Comparison of ENCODE assay signal across 8 cellular contexts in the genomic region with DNA sequence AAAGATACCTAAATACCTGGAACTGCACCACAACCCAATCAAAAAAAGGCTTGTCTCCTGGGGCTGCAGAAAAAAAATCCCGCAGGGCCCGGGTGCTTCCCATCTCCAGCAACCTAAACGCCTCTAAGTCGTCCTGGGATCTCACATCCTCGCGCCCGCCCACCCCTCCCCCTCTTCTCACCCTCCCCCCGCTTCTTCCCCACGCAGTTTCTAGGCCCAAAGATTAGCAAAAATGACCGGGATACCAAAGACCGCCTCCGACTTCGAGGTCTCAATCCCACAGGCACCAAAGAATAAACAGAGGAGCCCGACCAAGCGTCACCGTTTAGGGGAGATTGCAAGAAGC. TPM values are rescaled to one million over a fixed set of nuclear protein-coding genes. Genes with fewer than 3 reads are reported as not detected.
DNase-seq lines count a peak whose midpoint lies in the region; ATAC-seq and TF ChIP-seq lines count a peak whose summit lies in the region.

No MANE protein-coding gene starts in this region.

- H3K27me3 ChIP-seq in PC-3 (ENCODE audit: low read length) (no peaks in the 10 kb centered on the region), ectodermal cell (ENCODE audit: control insufficient read depth, insufficient read depth, low read length, poor library complexity, severe bottlenecking) (no peaks in the 10 kb centered on the region), mesendoderm (ENCODE audit: insufficient read depth, low read length, poor library complexity) (no peaks in the 10 kb centered on the region), vagina (no peaks in the 10 kb centered on the region)

- H2AFZ ChIP-seq in PC-3 (ENCODE audit: low read length), result no peak overlapping the region

- H3K27me3 Mint-ChIP-seq in activated naive CD4-positive, alpha-beta T cell treated with anti-CD3 and anti-CD28 coated beads for 36 hours (ENCODE audit: low read depth), result no peaks in the 10 kb centered on the region

- peak overlapping the region; percentile 100 for H3K27ac Mint-ChIP-seq in activated naive CD4-positive, alpha-beta T cell treated with anti-CD3 and anti-CD28 coated beads for 36 hours

- peak overlapping the region; percentile 96 for H3K9ac ChIP-seq in PC-3 (ENCODE audit: low read length)
- peak overlapping the region; percentile 69 for H3K9ac ChIP-seq in mesendoderm (ENCODE audit: low read length)

- DNase-seq in activated naive CD4-positive, alpha-beta T cell treated with anti-CD3 and anti-CD28 coated beads for 36 hours, result peak; percentile 5
- DNase-seq in activated naive CD4-positive, alpha-beta T cell (lab: John Stamatoyannopoulos, UW), result no peak
- peak; percentile 30 for DNase-seq in PC-3
- peak; percentile 59 for DNase-seq in mesendoderm
- DNase-seq in vagina (ENCODE audit: extremely low spot score in 2 of 2), result no peak
- no peak for DNase-seq in T-helper 9 cell

- H3K4me3 Mint-ChIP-seq in activated naive CD4-positive, alpha-beta T cell treated with anti-CD3 and anti-CD28 coated beads for 36 hours, result peak overlapping the region; percentile 99

- CTCF ChIA-PET in activated naive CD4-positive, alpha-beta T cell treated with anti-CD3 and anti-CD28 coated beads for 36 hours (lab: Charles Lee), result no interaction called here
- CTCF ChIA-PET in PC-3 (lab: Charles Lee), result no interaction called here

- H3K27ac ChIP-seq in PC-3 (ENCODE audit: low read length) (no peak overlapping the region), ectodermal cell (ENCODE audit: insufficient read depth, low read depth, low read length, poor library complexity, severe bottlenecking) (no peak overlapping the region), mesendoderm (ENCODE audit: low read depth, low read length) (no peak overlapping the region), vagina (peak overlapping the region; percentile 86)

- peak overlapping the region; percentile 100 for H3K4me3 ChIP-seq in PC-3 (ENCODE audit: low read length)
- peak overlapping the region; percentile 76 for H3K4me3 ChIP-seq in ectodermal cell (ENCODE audit: insufficient read depth, low read depth, low read length)
- H3K4me3 ChIP-seq in mesendoderm (ENCODE audit: low read length), result peak overlapping the region; percentile 60
- peak overlapping the region; percentile 38 to 57 for H3K4me3 ChIP-seq in vagina

- H2BK5ac ChIP-seq in mesendoderm (ENCODE audit: low read length), result no peak overlapping the region

- H3K4me2 ChIP-seq in PC-3 (ENCODE audit: low read length) (peak overlapping the region; percentile 93), mesendoderm (ENCODE audit: low read length) (peak overlapping the region; percentile 3)

- no peaks in the 10 kb centered on the region for H3K9me3 Mint-ChIP-seq in activated naive CD4-positive, alpha-beta T cell treated with anti-CD3 and anti-CD28 coated beads for 36 hours

- H3K36me3 Mint-ChIP-seq in activated naive CD4-positive, alpha-beta T cell treated with anti-CD3 and anti-CD28 coated beads for 36 hours (ENCODE audit: low read depth), result peaks cover 2% of the 10 kb centered on the region

- no peak for TF ChIP-seq POLR2A in vagina (IDR thresholded peaks at IDR 0.05)

- H3K4ac ChIP-seq in mesendoderm (ENCODE audit: low read depth, low read length), result no peak overlapping the region

- H3K18ac ChIP-seq in mesendoderm (ENCODE audit: low read length), result peak overlapping the region; percentile 33

- peaks cover 22% of the 10 kb centered on the region for H3K4me1 ChIP-seq in PC-3 (ENCODE audit: insufficient read depth, low read length)
- H3K4me1 ChIP-seq in ectodermal cell (ENCODE audit: control insufficient read depth, insufficient read depth, low read length), result no peaks in the 10 kb centered on the region
- no peaks in the 10 kb centered on the region for H3K4me1 ChIP-seq in mesendoderm (ENCODE audit: control insufficient read depth, low read depth, low read length)
- H3K4me1 ChIP-seq in vagina, result peaks cover 12% of the 10 kb centered on the region

- 0% methylated on average over 8 to 9 of the region's 16 CpGs for WGBS in ectodermal cell, 2 experiments
- no CpG with 5 or more reads among the region's 16 CpGs for WGBS in mesendoderm (ENCODE audit: extremely low coverage, insufficient coverage, low lambda C conversion rate)

- H4K8ac ChIP-seq in mesendoderm (ENCODE audit: low read depth, low read length), result no peak overlapping the region

- TF ChIP-seq CTCF in PC-3 (conservative IDR thresholded peaks at IDR 0.05; ENCODE audit: low read depth, low read length) (no peak), vagina (IDR thresholded peaks at IDR 0.05) (no peak)

- no peaks in the 10 kb centered on the region for H3F3A ChIP-seq in PC-3 (ENCODE audit: low read length, unreplicated experiment)

- H3K4me1 Mint-ChIP-seq in activated naive CD4-positive, alpha-beta T cell treated with anti-CD3 and anti-CD28 coated beads for 36 hours (ENCODE audit: low read depth), result peaks cover 17% of the 10 kb centered on the region

- no peak overlapping the region for H2AK5ac ChIP-seq in mesendoderm (ENCODE audit: low read length)

- POLR2A ChIA-PET in PC-3 (lab: Charles Lee; ENCODE audit: unreplicated experiment), result no interaction called here

- no peak overlapping the region for H2BK120ac ChIP-seq in mesendoderm (ENCODE audit: low read depth, low read length)

- peak; percentile 23 for ATAC-seq in PC-3
- ATAC-seq in GM18861 (IDR thresholded peaks at IDR 0.05; ENCODE audit: unreplicated experiment), result no peak

- H3K36me3 ChIP-seq in PC-3 (ENCODE audit: low read depth, low read length) (0 out of 2 replicates have a peak, but pooled peaks cover 2% of the 10 kb centered on the region), ectodermal cell (ENCODE audit: control insufficient read depth, insufficient read depth, low read length) (no peaks in the 10 kb centered on the region), mesendoderm (ENCODE audit: control insufficient read depth, insufficient read depth, low read length) (no peaks in the 10 kb centered on the region), vagina (no peaks in the 10 kb centered on the region)

- peak overlapping the region; percentile 82 for H3K56ac ChIP-seq in mesendoderm (ENCODE audit: low read length)

- intact Hi-C loops in activated naive CD4-positive, alpha-beta T cell treated with anti-CD3 and anti-CD28 coated beads for 36 hours (cut with micrococcal nuclease), result loop anchor here (5.0 to 10.0 kb wide), 4 partner anchors 282 to 1611 kb away; a partner anchor contains a TSS
- intact Hi-C loops in PC-3 (cut with micrococcal nuclease), result loop anchor here (5.0 to 10.0 kb wide), 2 partner anchors 111 to 112 kb away; a partner anchor contains a TSS
- intact Hi-C loops in vagina (cut with DNase I), result no loop called here

- H2BK15ac ChIP-seq in mesendoderm (replicated peaks; ENCODE audit: low read depth), result no peak overlapping the region

- BruUV-seq in PC-3 (replicated peaks; lab: Mats Ljungman, UMichigan), result no TSS peak

- peaks cover 44% of the 10 kb centered on the region for H4K20me1 ChIP-seq in PC-3 (ENCODE audit: low read length)

- no peaks in the 10 kb centered on the region for H3K9me2 ChIP-seq in PC-3 (replicated peaks; ENCODE audit: low read length)

- no peaks in the 10 kb centered on the region for H3K79me1 ChIP-seq in mesendoderm (ENCODE audit: low read length)

- H3K9me3 ChIP-seq in PC-3 (ENCODE audit: low read length), result no peaks in the 10 kb centered on the region
- H3K9me3 ChIP-seq in ectodermal cell (ENCODE audit: control insufficient read depth, low read length), result no peaks in the 10 kb centered on the region
- H3K9me3 ChIP-seq in vagina, result no peaks in the 10 kb centered on the region

- no peak overlapping the region for H4K5ac ChIP-seq in mesendoderm (ENCODE audit: low read length)

- H3K79me2 ChIP-seq in PC-3 (ENCODE audit: low read length), result peaks cover 65% of the 10 kb centered on the region
- H3K79me2 ChIP-seq in mesendoderm (ENCODE audit: control insufficient read depth, insufficient read depth, low read length), result peaks cover 42% of the 10 kb centered on the region

- H3K23ac ChIP-seq in mesendoderm (ENCODE audit: low read length), result no peak overlapping the region

RNA-seq across cellular contexts. Expression of a gene that starts 0.6 kb away (rescaled TPM):
- 10 to 100 TPM; 49.2 to 49.9 TPM for total RNA-seq in activated naive CD4-positive, alpha-beta T cell treated with anti-CD3 and anti-CD28 coated beads for 36 hours
- total RNA-seq in PC-3 (2014; rRNA removed) (64.0 and 73.0 TPM in 2 replicates), vagina (107 TPM)
- 82.0 TPM for polyA plus RNA-seq in ectodermal cell (2013, experiment 1 of 4)
- polyA plus RNA-seq in ectodermal cell (2013, experiment 2 of 4), result 81.3 TPM
- 61.8 TPM for polyA plus RNA-seq in ectodermal cell (2013, experiment 3 of 4)
- 74.9 TPM for polyA plus RNA-seq in ectodermal cell (2013, experiment 4 of 4)
- 46.3 TPM for polyA plus RNA-seq in mesendoderm (2013, experiment 1 of 2)
- polyA plus RNA-seq in mesendoderm (2013, experiment 2 of 2), result 47.7 TPM

Comparison
In these comparisons a context has a peak if more than half of its experiments do, and no peak if none do; other contexts are left out.
1. DNase-seq: peak in activated naive CD4-positive, alpha-beta T cell treated with anti-CD3 and anti-CD28 coated beads for 36 hours (single experiment), PC-3 (single experiment) and mesendoderm (single experiment); none in activated naive CD4-positive, alpha-beta T cell (0 of 4), vagina (0 of 2) and T-helper 9 cell (single experiment).
2. H3K4me3 ChIP-seq: peak in every context shown above with its lines; median percentile 100 in PC-3; 76 in ectodermal cell; 60 in mesendoderm; 48 in vagina.